29 cellular contexts compared by ENCODE assay signal in the genomic region with DNA sequence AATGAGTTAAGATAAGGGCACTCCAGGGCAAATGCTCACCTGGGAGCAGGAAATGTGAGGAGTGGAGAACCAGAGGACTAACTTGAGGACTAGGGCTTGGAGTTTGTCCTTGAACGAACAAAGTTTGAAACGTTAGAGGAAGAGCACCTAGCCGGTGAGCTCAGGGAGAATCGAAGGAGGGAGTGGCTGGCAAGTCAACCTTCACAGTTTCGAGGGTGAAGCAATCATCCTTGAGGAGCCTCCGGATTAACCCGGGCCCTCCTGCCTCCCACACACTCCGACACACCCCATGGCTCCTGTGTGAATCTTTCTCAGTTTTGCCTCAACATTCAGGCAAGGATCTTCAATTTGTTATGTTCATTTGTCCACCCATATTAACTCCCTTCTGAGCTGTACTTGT. TPM values are rescaled to one million over a fixed set of nuclear protein-coding genes. Genes with fewer than 3 reads are reported as not detected.
DNase-seq lines count a peak whose midpoint lies in the region; ATAC-seq, FAIRE-seq and TF ChIP-seq lines count a peak whose summit lies in the region.
"Had no signal": no experiment of that assay in that cellular context is flagged by ENCODE, and none has a peak within 500 bp of the region (broad histone marks: within the 10 kb centered on the region; RNA-seq: fewer than 3 reads in every experiment).

No MANE protein-coding gene starts in this region.

- TF ChIP-seq CTCF in bronchial epithelial cell (IDR thresholded peaks at IDR 0.05; ENCODE audit: insufficient read depth, low read length, severe bottlenecking), result no peak
- TF ChIP-seq CTCF in lower lobe of right lung (IDR thresholded peaks at IDR 0.05), result no peak
- no peak for TF ChIP-seq CTCF in smooth muscle cell (IDR thresholded peaks at IDR 0.05; ENCODE audit: borderline replicate concordance, insufficient read depth, poor library complexity, severe bottlenecking)
- TF ChIP-seq CTCF in lower leg skin (IDR thresholded peaks at IDR 0.05), result no peak

- H3K79me2 ChIP-seq in smooth muscle cell (ENCODE audit: low read depth), result peaks cover 87% of the 10 kb centered on the region

- no peak overlapping the region for H2AFZ ChIP-seq in smooth muscle cell (ENCODE audit: low read depth)
- H2AFZ ChIP-seq: PC-9 had no signal

- H3K4me3 ChIP-seq in bronchial epithelial cell (ENCODE audit: low read depth, low read length) (no peak overlapping the region), lower lobe of right lung (no peak overlapping the region), smooth muscle cell (no peak overlapping the region), lower leg skin (ENCODE audit: low read depth, poor library complexity, severe bottlenecking) (no peak overlapping the region)
- H3K4me3 ChIP-seq: ascending aorta, esophagus muscularis mucosa, gastroesophageal sphincter, PC-9, prostate gland, skin epidermis had no signal

- no peak overlapping the region for H3K9ac ChIP-seq in smooth muscle cell (ENCODE audit: low read depth)
- H3K9ac ChIP-seq: KMS-11 had no signal

- H3K4me2 ChIP-seq in smooth muscle cell, result no peak overlapping the region
- H3K4me2 ChIP-seq: KMS-11, PC-9 had no signal

- H3F3A ChIP-seq in smooth muscle cell (ENCODE audit: low read depth), result peaks cover 9% of the 10 kb centered on the region

- peaks cover 91% of the 10 kb centered on the region for H4K20me1 ChIP-seq in smooth muscle cell (ENCODE audit: low read depth)

- no peak overlapping the region for H3K27ac ChIP-seq in lower lobe of right lung
- peak overlapping the region; percentile 36 for H3K27ac ChIP-seq in smooth muscle cell (ENCODE audit: low read depth)
- H3K27ac ChIP-seq: ascending aorta, esophagus muscularis mucosa, gastroesophageal sphincter, KMS-11, PC-9, prostate gland had no signal

- H3K27me3 ChIP-seq in bronchial epithelial cell (ENCODE audit: control insufficient read depth, insufficient read depth, low read length) (no peaks in the 10 kb centered on the region), lower lobe of right lung (ENCODE audit: low read depth) (no peaks in the 10 kb centered on the region), smooth muscle cell (ENCODE audit: low read depth) (no peaks in the 10 kb centered on the region)
- H3K27me3 ChIP-seq: ascending aorta, esophagus muscularis mucosa, gastroesophageal sphincter had no signal

- ATAC-seq in lower lobe of right lung (peak; percentile 74 to 83), HG03432 (IDR thresholded peaks at IDR 0.05; ENCODE audit: unreplicated experiment) (no peak)
- ATAC-seq: activated CD8-positive, alpha-beta memory T cell treated with anti-CD3 and anti-CD28 coated beads, Interleukin-2, amount 10 ng/mL, durations not matched to agents 7 days and 5 days; gastroesophageal sphincter had no signal

- H3K36me3 ChIP-seq in bronchial epithelial cell (ENCODE audit: control insufficient read depth, insufficient read depth, low read length) (no peaks in the 10 kb centered on the region), lower lobe of right lung (no peaks in the 10 kb centered on the region), smooth muscle cell (ENCODE audit: low read depth) (peaks cover 9% of the 10 kb centered on the region)
- H3K36me3 ChIP-seq: ascending aorta, esophagus muscularis mucosa, gastroesophageal sphincter, prostate gland had no signal

- TF ChIP-seq POLR2A in lower leg skin (IDR thresholded peaks at IDR 0.05), result no peak

- no peaks in the 10 kb centered on the region for H3K9me3 ChIP-seq in lower lobe of right lung
- H3K9me3 ChIP-seq in smooth muscle cell (replicated peaks; ENCODE audit: low read depth), result no peaks in the 10 kb centered on the region
- H3K9me3 ChIP-seq: ascending aorta, esophagus muscularis mucosa, gastroesophageal sphincter, prostate gland had no signal

- intact Hi-C loops in lower lobe of right lung (cut with DNase I) (no loop called here), lower leg skin (cut with DNase I; ENCODE audit: low total_unique reads) (no loop called here)

- H3K4me1 ChIP-seq in lower lobe of right lung (no peaks in the 10 kb centered on the region), smooth muscle cell (ENCODE audit: low read depth) (no peaks in the 10 kb centered on the region)
- H3K4me1 ChIP-seq: prostate gland had no signal

- FAIRE-seq in bronchial epithelial cell (lab: Jason Lieb, UNC), result no peak
- FAIRE-seq: H54 had no signal

- WGBS in smooth muscle cell (ENCODE audit: low lambda C conversion rate), result 80% methylated on average over 8 of the region's 8 CpGs
- 64 to 71% methylated on average over 8 of the region's 8 CpGs for WGBS in lower leg skin, 2 donors

- DNase-seq in LoVo (ENCODE audit: low spot score) (peak; percentile 47), bronchial epithelial cell (ENCODE audit: low read depth) (peak; percentile 89), lower lobe of right lung (no peak), smooth muscle cell (lab: John Stamatoyannopoulos, UW; ENCODE audit: unreplicated experiment) (no peak), anterior cingulate cortex (lab: John Stamatoyannopoulos, UW) (no peak), lower leg skin (ENCODE audit: low spot score in 2 of 2) (no peak), DMS114 treated with DMSO at 0.1 percent for 48 hours (lab: John Stamatoyannopoulos, UW; ENCODE audit: unreplicated experiment) (no peak)
- DNase-seq: activated CD4-positive, alpha-beta T cell treated with anti-CD3 and anti-CD28 coated beads for 48 hours; activated CD8-positive, alpha-beta memory T cell treated with anti-CD3 and anti-CD28 coated beads, Interleukin-2, amount 10 ng/mL, durations not matched to agents 7 days and 5 days; activated naive CD4-positive, alpha-beta T cell treated with anti-CD3 and anti-CD28 coated beads, Interleukin-2, amount 50 U/mL, for 16 hours; CD4-positive, CD25-positive, alpha-beta regulatory T cell; cerebellar nuclear complex; GF-D8; midbrain; NCI-H1092; NCI-H2029; PC-9; SHP77 treated with DMSO at 0.1 percent for 48 hours; stimulated activated CD4-positive, alpha-beta T cell treated with anti-CD3 and anti-CD28 coated beads, Interleukin-2, amount 100 ng/mL, for 48 hours; stimulated activated naive CD4-positive, alpha-beta T cell treated with Interleukin-2 at 50 U/mL for 16 hours; T-helper 1 cell had no signal

RNA-seq across cellular contexts. Expression of gene LMO7, which starts 58.6 kb away (rescaled TPM):
- 150 and 319 TPM in 2 replicates for total RNA-seq in bronchial epithelial cell
- total RNA-seq in lower lobe of right lung, result 447 TPM
- total RNA-seq in smooth muscle cell, result 213 and 253 TPM in 2 replicates
- 152 and 157 TPM in 2 replicates for polyA plus RNA-seq in smooth muscle cell
- 100 to 1,000 TPM in 1 of 4 donors, 10 to 100 TPM in 3; 60.5 to 108 (median 75.6) TPM for total RNA-seq in lower leg skin

Comparison
In these comparisons a context has a peak if more than half of its experiments do, and no peak if none do; other contexts are left out.
1. DNase-seq: peak in LoVo (single experiment) and bronchial epithelial cell (single experiment); none in lower lobe of right lung (single experiment), smooth muscle cell (single experiment), anterior cingulate cortex (0 of 58), lower leg skin (0 of 2) and DMS114 treated with DMSO at 0.1 percent for 48 hours (single experiment).